In the genomic region with DNA sequence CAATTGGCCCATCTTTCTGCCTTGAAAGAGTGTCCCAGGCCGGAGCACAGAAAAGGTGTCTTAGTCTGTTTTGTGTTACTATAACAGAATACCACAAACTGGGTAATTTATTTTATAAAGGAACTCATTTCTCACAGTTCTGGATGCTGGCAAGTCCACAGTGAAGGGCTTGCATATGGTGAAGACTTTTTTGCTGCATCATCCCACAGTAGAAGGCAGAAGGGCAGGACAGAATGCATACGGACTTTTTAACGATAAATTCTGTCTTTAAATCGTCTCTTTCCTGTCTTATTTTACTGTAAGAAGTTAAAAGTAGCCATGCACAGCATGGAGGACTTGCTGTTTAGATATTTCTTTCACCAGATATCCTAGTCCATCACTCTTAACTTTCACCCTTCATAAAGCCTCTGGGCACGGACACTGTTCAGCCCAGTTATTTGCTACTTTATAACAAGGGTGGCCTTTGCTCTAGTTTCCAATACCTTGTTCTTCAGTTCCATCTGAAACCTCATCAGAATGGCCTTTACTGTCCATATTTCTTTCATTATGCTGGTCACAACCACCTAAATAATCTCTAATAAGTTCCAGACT, we compare ENCODE assay signal across 24 cellular contexts. TPM values are rescaled to one million over a fixed set of nuclear protein-coding genes. Genes with fewer than 3 reads are reported as not detected.
DNase-seq lines count a peak whose midpoint lies in the region; ATAC-seq, FAIRE-seq and TF ChIP-seq lines count a peak whose summit lies in the region.
"Had no signal": no experiment of that assay in that cellular context is flagged by ENCODE, and none has a peak within 500 bp of the region (broad histone marks: within the 10 kb centered on the region; RNA-seq: fewer than 3 reads in every experiment).

No MANE protein-coding gene starts in this region.

- H3K4ac ChIP-seq in mesenchymal stem cell (ENCODE audit: low read depth in 1 of 2, low read length in 2 of 2) = no peak overlapping the region

- ATAC-seq in HepG2 (no peak), upper lobe of left lung (ENCODE audit: low FRiP score in 2 of 2) (no peak)
- ATAC-seq: activated T-cell treated with anti-CD3 and anti-CD28 coated beads, Interleukin-2, amount 50 U/mL, for 72 hours; naive thymus-derived CD8-positive, alpha-beta T cell had no signal

- H3K36me3 ChIP-seq in liver (ENCODE audit: control insufficient read depth in 4 of 4, insufficient read depth in 3 of 4, low read depth in 1 of 4, low read length in 3 of 4) (peaks cover 0 to 10% (median 3%) of the 10 kb centered on the region in 4 donors), HepG2 (replicated peaks in 1 of 2; ENCODE audit: control insufficient read depth in 1 of 2, insufficient read depth in 2 of 2, low read length in 2 of 2) (no peaks in the 10 kb centered on the region), adrenal gland (replicated peaks in 1 of 2) (no peaks in the 10 kb centered on the region), mesenchymal stem cell (ENCODE audit: control insufficient read depth in 1 of 2, insufficient read depth in 2 of 2, low read depth in 1 of 2, low read length in 2 of 2) (peaks cover 0 to 5% of the 10 kb centered on the region in 2 experiments), upper lobe of left lung (peaks cover 0 to 4% (median 0%) of the 10 kb centered on the region in 4 donors)
- H3K36me3 ChIP-seq: vagina had no signal

- H4K8ac ChIP-seq in mesenchymal stem cell (ENCODE audit: low read length) = no peak overlapping the region

- H2AFZ ChIP-seq in HepG2 (ENCODE audit: low read length) (no peak overlapping the region), mesenchymal stem cell (ENCODE audit: low read depth, low read length) (no peak overlapping the region)

- H3K4me3 ChIP-seq in liver (ENCODE audit: low read depth in 1 of 3, low read length in 3 of 3) (no peak overlapping the region), HepG2 (replicated peaks in 1 of 3; ENCODE audit: insufficient read depth in 1 of 3, low read depth in 2 of 3, low read length in 3 of 3) (no peak overlapping the region), adrenal gland (no peak overlapping the region), mesenchymal stem cell (ENCODE audit: insufficient read depth in 1 of 2, low read depth in 1 of 2, low read length in 2 of 2) (peak overlapping the region in 1 of 2 experiments; percentile 26), upper lobe of left lung (no peak overlapping the region)
- H3K4me3 ChIP-seq: sigmoid colon, vagina had no signal

- H3K23ac ChIP-seq in mesenchymal stem cell (ENCODE audit: low read length in 2 of 2) = no peak overlapping the region

- intact Hi-C loops in HepG2 (cut with micrococcal nuclease; ENCODE audit: unreplicated experiment) (loop anchor here (10.0 kb wide), 1 partner anchor 384 kb away; no protein-coding TSS in a partner anchor), adrenal gland (cut with DNase I) (no loop called here)

- H3K14ac ChIP-seq in mesenchymal stem cell (ENCODE audit: low read length in 2 of 2) = no peak overlapping the region

- BruUV-seq in HepG2 (replicated peaks; lab: Mats Ljungman, UMichigan) = no TSS peak

- CTCF ChIA-PET in HepG2 (lab: Yijun Ruan, JAX; ENCODE audit: low intra/inter-chr PET ratio, low total read pairs) = no interaction called here

- no peak overlapping the region for H4K91ac ChIP-seq in mesenchymal stem cell (ENCODE audit: low read length)

- H2BK120ac ChIP-seq in mesenchymal stem cell (ENCODE audit: low read depth, low read length) = no peak overlapping the region

- H2AK5ac ChIP-seq in mesenchymal stem cell (ENCODE audit: low read length, severe bottlenecking) = no peak overlapping the region

- H3K27me3 ChIP-seq in liver (ENCODE audit: control insufficient read depth in 4 of 4, insufficient read depth in 4 of 4, low read length in 3 of 4) = no peaks in the 10 kb centered on the region
- no peaks in the 10 kb centered on the region for H3K27me3 ChIP-seq in HepG2 (ENCODE audit: control insufficient read depth in 1 of 2, insufficient read depth in 2 of 2, low read length in 2 of 2)
- no peaks in the 10 kb centered on the region for H3K27me3 ChIP-seq in adrenal gland
- no peaks in the 10 kb centered on the region for H3K27me3 ChIP-seq in mesenchymal stem cell (ENCODE audit: control insufficient read depth in 1 of 2, insufficient read depth in 1 of 2, low read length in 2 of 2)
- H3K27me3 ChIP-seq in upper lobe of left lung = no peaks in the 10 kb centered on the region
- H3K27me3 ChIP-seq: sigmoid colon, vagina had no signal

- H3K79me1 ChIP-seq in mesenchymal stem cell (replicated peaks; ENCODE audit: low read length, poor library complexity, severe bottlenecking) = no peaks in the 10 kb centered on the region

- no peaks in the 10 kb centered on the region for H4K20me1 ChIP-seq in HepG2 (ENCODE audit: insufficient read depth, low read length)

- DNase-seq in HepG2 (ENCODE audit: low spot score) (no peak), adrenal gland (no peak), mesenchymal stem cell (no peak), upper lobe of left lung (no peak), NCI-H524 treated with DMSO at 0.1 percent for 48 hours (lab: John Stamatoyannopoulos, UW) (no peak), GM19240 (ENCODE audit: insufficient read length, low spot score) (no peak)
- DNase-seq in stimulated activated CD4-positive, alpha-beta T cell treated with anti-CD3 and anti-CD28 coated beads, Interleukin-2, amount 100 ng/mL, for 48 hours = no peak
- DNase-seq: activated naive CD4-positive, alpha-beta T cell treated with anti-CD3 and anti-CD28 coated beads, Interleukin-2, amount 50 U/mL, for 16 hours; activated T-cell treated with anti-CD3 and anti-CD28 coated beads, Interleukin-2, amount 50 U/mL, for 72 hours; anterior cingulate cortex; C1 segment of cervical spinal cord; central memory CD4-positive, alpha-beta T cell; H7; kidney; naive thymus-derived CD8-positive, alpha-beta T cell; NCI-H1694; NCI-H2171 treated with DMSO at 0.1 percent for 48 hours; NCI-H526 treated with DMSO at 0.1 percent for 48 hours; sigmoid colon; stimulated activated naive B cell treated with anti-CD40 and anti-IgM and Interleukin-4, amounts not matched to agents 10 μg/mL and 1 μg/mL and 100 μg/mL, for 72 hours had no signal

- 90% methylated on average over 5 of the region's 5 CpGs for WGBS in liver
- 85% methylated on average over 5 of the region's 5 CpGs for WGBS in HepG2 (ENCODE audit: low lambda C conversion rate)
- WGBS in adrenal gland, 4 donors = 85 to 91% (median 89%) methylated on average over 5 of the region's 5 CpGs
- 91% methylated on average over 4 of the region's 5 CpGs for WGBS in mesenchymal stem cell
- WGBS in upper lobe of left lung, 2 donors = 83 to 88% methylated on average over 5 of the region's 5 CpGs

- H3K4me1 ChIP-seq in liver (ENCODE audit: control insufficient read depth in 4 of 4, insufficient read depth in 4 of 4, low read length in 3 of 4) (no peaks in the 10 kb centered on the region), HepG2 (ENCODE audit: insufficient read depth, low read length) (peaks cover 6% of the 10 kb centered on the region; the same call in 1 of the 2 replicates), adrenal gland (replicated peaks in 1 of 2) (peaks cover 26 to 38% of the 10 kb centered on the region in 2 donors), mesenchymal stem cell (ENCODE audit: control insufficient read depth, insufficient read depth, low read depth, low read length) (no peaks in the 10 kb centered on the region), upper lobe of left lung (peaks cover 0 to 8% (median 4%) of the 10 kb centered on the region in 4 donors)
- H3K4me1 ChIP-seq: sigmoid colon, vagina had no signal

- TF ChIP-seq RAD21 in liver (IDR thresholded peaks at IDR 0.05) (no peak), HepG2 (CRISPR knock-in tag; IDR thresholded peaks at IDR 0.05) (no peak)

- TF ChIP-seq CTCF in liver (IDR thresholded peaks at IDR 0.05; ENCODE audit: low read depth, low read length, missing input control) = no peak
- TF ChIP-seq CTCF in HepG2 (CRISPR knock-in tag; IDR thresholded peaks at IDR 0.05) = no peak
- TF ChIP-seq CTCF in adrenal gland (IDR thresholded peaks at IDR 0.05) = no peak
- no peak for TF ChIP-seq CTCF in upper lobe of left lung (IDR thresholded peaks at IDR 0.05)

- no peak overlapping the region for H2BK5ac ChIP-seq in mesenchymal stem cell (ENCODE audit: low read depth, low read length, poor library complexity, severe bottlenecking)

- in situ Hi-C loops in HepG2 (cut with HindIII; ENCODE audit: extremely low pct_ligation_motif_present, low pct_unique_long_range_greater_than_20kb) = no loop called here

- peak overlapping the region; percentile 9 to 61 for H3K27ac ChIP-seq in liver (ENCODE audit: low read depth in 1 of 2, low read length in 2 of 2)
- H3K27ac ChIP-seq in HepG2 (ENCODE audit: extremely low read length, insufficient read depth, low read length) = no peak overlapping the region
- H3K27ac ChIP-seq in adrenal gland = peak overlapping the region in 3 of 5 donors; percentile 64 to 70 (median 70)
- peak overlapping the region; percentile 6 for H3K27ac ChIP-seq in mesenchymal stem cell (ENCODE audit: low read length, poor library complexity, severe bottlenecking)
- H3K27ac ChIP-seq in upper lobe of left lung = peak overlapping the region in 3 of 4 donors; percentile 32 to 71 (median 62)
- H3K27ac ChIP-seq: sigmoid colon, vagina had no signal

- H2BK15ac ChIP-seq in mesenchymal stem cell (ENCODE audit: low read depth, poor library complexity, severe bottlenecking) = no peak overlapping the region

- peak overlapping the region in 1 of 2 experiments; percentile 14 for H2BK12ac ChIP-seq in mesenchymal stem cell (ENCODE audit: low read length in 2 of 2)

- TF ChIP-seq EP300 in HepG2 (IDR thresholded peaks at IDR 0.05; ENCODE audit: low read depth in 2 of 2, low read length in 2 of 2) = no peak
- TF ChIP-seq EP300 in HepG2 (CRISPR knock-in tag; IDR thresholded peaks at IDR 0.05; ENCODE audit: borderline replicate concordance) = no peak
- TF ChIP-seq EP300 in upper lobe of left lung (IDR thresholded peaks at IDR 0.05) = no peak

- no peak for TF ChIP-seq POLR2A in HepG2 (IDR thresholded peaks at IDR 0.05; ENCODE audit: insufficient read depth in 1 of 2, low read depth in 2 of 2, low read length in 2 of 2)
- no peak for TF ChIP-seq POLR2A in adrenal gland (IDR thresholded peaks at IDR 0.05)
- no peak for TF ChIP-seq POLR2A in upper lobe of left lung (IDR thresholded peaks at IDR 0.05)

- H3K4me2 ChIP-seq in HepG2 (ENCODE audit: low read depth, low read length) = no peak overlapping the region
- H3K4me2 ChIP-seq in mesenchymal stem cell (ENCODE audit: low read length, poor library complexity, severe bottlenecking) = no peak overlapping the region

- FAIRE-seq in HepG2 (lab: Jason Lieb, UNC) = no peak
- FAIRE-seq: D721Med, frontal cortex, kidney had no signal

- H3K9me3 ChIP-seq in liver (ENCODE audit: control insufficient read depth in 4 of 4, low read length in 3 of 4) = no peaks in the 10 kb centered on the region
- no peaks in the 10 kb centered on the region for H3K9me3 ChIP-seq in HepG2 (ENCODE audit: low read length)
- no peaks in the 10 kb centered on the region for H3K9me3 ChIP-seq in adrenal gland (replicated peaks in 1 of 3)
- no peaks in the 10 kb centered on the region for H3K9me3 ChIP-seq in mesenchymal stem cell (ENCODE audit: control insufficient read depth, low read length)
- H3K9me3 ChIP-seq in upper lobe of left lung = no peaks in the 10 kb centered on the region
- H3K9me3 ChIP-seq: sigmoid colon, vagina had no signal

- H3K9ac ChIP-seq in liver (ENCODE audit: low read depth in 1 of 2, low read length in 2 of 2) = no peak overlapping the region
- H3K9ac ChIP-seq in HepG2 (ENCODE audit: insufficient read depth, low read depth, low read length) = no peak overlapping the region
- peak overlapping the region; percentile 45 for H3K9ac ChIP-seq in mesenchymal stem cell (ENCODE audit: low read length)

- H3K79me2 ChIP-seq in HepG2 (ENCODE audit: insufficient read depth, low read length) = no peaks in the 10 kb centered on the region

- POLR2A ChIA-PET in HepG2 (lab: Yijun Ruan, JAX) = interaction anchor here (2.3 kb wide), 1 partner anchor 10 kb away, joined by 7 read pairs; no protein-coding TSS in a partner anchor

- H3K18ac ChIP-seq in mesenchymal stem cell (ENCODE audit: low read depth in 1 of 2, low read length in 2 of 2) = peak overlapping the region; percentile 0 to 55

RNA-seq across cellular contexts. Expression of a gene that starts 10.3 kb away (rescaled TPM):
- 10 to 100 TPM; 10.9 to 22.2 TPM for total RNA-seq in liver
- 10 to 100 TPM; 33.4 to 33.8 TPM for polyA plus RNA-seq in liver
- 12.7 and 26.6 TPM in 2 replicates for total RNA-seq in HepG2 (2016; rRNA removed; fragmentation: Illumina TruSeq; extraction: Trizol)
- 6.9 and 7.8 TPM in 2 replicates for total RNA-seq in HepG2 (2016; cell fraction: cytosol; rRNA removed; fragmentation: Illumina TruSeq; extraction: Trizol; ENCODE audit: low read depth)
- 12.7 and 26.8 TPM in 2 replicates for total RNA-seq in HepG2 (2016; cell fraction: insoluble cytoplasmic fraction; rRNA removed; fragmentation: Illumina TruSeq; extraction: Trizol)
- total RNA-seq in HepG2 (2016; cell fraction: membrane; rRNA removed; fragmentation: Illumina TruSeq; extraction: Trizol) = 12.7 and 13.6 TPM in 2 replicates
- total RNA-seq in HepG2 (2016; cell fraction: nucleus; rRNA removed; fragmentation: Illumina TruSeq; extraction: Trizol) = 30.8 and 31.8 TPM in 2 replicates
- 28.0 and 29.1 TPM in 2 replicates for polyA plus RNA-seq in HepG2 (2011; rRNA removed)
- 14.0 and 18.8 TPM in 2 replicates for polyA plus RNA-seq in HepG2 (2011; cell fraction: cytosol; rRNA removed)
- polyA plus RNA-seq in HepG2 (2011; cell fraction: nucleus; rRNA removed) = 23.7 and 28.7 TPM in 2 replicates
- polyA plus RNA-seq in HepG2 (2012) = 87.1 and 99.1 TPM in 2 replicates
- polyA plus RNA-seq in HepG2 (2016; cell fraction: cytosol; fragmentation: Illumina TruSeq; extraction: Trizol; ENCODE audit: low read depth) = 28.7 and 30.6 TPM in 2 replicates
- polyA plus RNA-seq in HepG2 (2016; cell fraction: insoluble cytoplasmic fraction; fragmentation: Illumina TruSeq; extraction: Trizol; ENCODE audit: low read depth) = 103 and 112 TPM in 2 replicates
- 42.0 and 42.2 TPM in 2 replicates for polyA plus RNA-seq in HepG2 (2016; cell fraction: membrane; fragmentation: Illumina TruSeq; extraction: Trizol; ENCODE audit: low read depth)
- polyA plus RNA-seq in HepG2 (2016; cell fraction: nucleus; fragmentation: Illumina TruSeq; extraction: Trizol; ENCODE audit: insufficient read depth, low read depth) = 118 and 130 TPM in 2 replicates
- polyA minus RNA-seq in HepG2 (2011; rRNA and poly(A)+ RNA removed; ENCODE audit: low replicate concordance) = 4.3 and 4.4 TPM in 2 replicates
- polyA minus RNA-seq in HepG2 (2011; cell fraction: cytosol; rRNA and poly(A)+ RNA removed) = 13.9 and 15.7 TPM in 2 replicates
- polyA minus RNA-seq in HepG2 (2011; cell fraction: nucleus; rRNA and poly(A)+ RNA removed) = 29.2 and 30.7 TPM in 2 replicates
- total RNA-seq in adrenal gland = 100 to 1,000 TPM in 1 of 8 donors, 10 to 100 TPM in 6, 1 to 10 TPM in 1; 8.8 to 133 (median 44.7) TPM
- polyA plus RNA-seq in adrenal gland = 100 to 1,000 TPM in 1 of 3 donors, 10 to 100 TPM in 2; 46.4 to 119 (median 67.3) TPM
- 80.8 TPM for polyA plus RNA-seq in mesenchymal stem cell (2013, experiment 1 of 2)
- 72.8 TPM for polyA plus RNA-seq in mesenchymal stem cell (2013, experiment 2 of 2)
- total RNA-seq in upper lobe of left lung = 10 to 100 TPM; 26.2 to 49.1 (median 38.8) TPM
